Comparison of ENCODE assay signal across 2 cellular contexts in genomic region chrX:153703036-153703370, GRCh38.
TF ChIP-seq lines count a peak whose summit lies in the region.

No MANE protein-coding gene starts in this region.

TF ChIP-seq in HepG2, 621 proteins besides CTCF, POLR2A, EP300 and RAD21:
- 0 out of 2 replicates have a peak, but pooled peaks have one; percentile 44 for TF ChIP-seq RBFOX2 (IDR thresholded peaks at IDR 0.05; ENCODE audit: low read depth, low read length)
- TF ChIP-seq ARNT2 (CRISPR knock-in tag; IDR thresholded peaks at IDR 0.05; ENCODE audit: low read depth): no peak

TF ChIP-seq in SK-N-SH treated with all-trans-retinoic acid at 6 μM for 48 hours, 23 proteins besides CTCF, POLR2A, EP300 and RAD21:
- TF ChIP-seq, protein P1, sequence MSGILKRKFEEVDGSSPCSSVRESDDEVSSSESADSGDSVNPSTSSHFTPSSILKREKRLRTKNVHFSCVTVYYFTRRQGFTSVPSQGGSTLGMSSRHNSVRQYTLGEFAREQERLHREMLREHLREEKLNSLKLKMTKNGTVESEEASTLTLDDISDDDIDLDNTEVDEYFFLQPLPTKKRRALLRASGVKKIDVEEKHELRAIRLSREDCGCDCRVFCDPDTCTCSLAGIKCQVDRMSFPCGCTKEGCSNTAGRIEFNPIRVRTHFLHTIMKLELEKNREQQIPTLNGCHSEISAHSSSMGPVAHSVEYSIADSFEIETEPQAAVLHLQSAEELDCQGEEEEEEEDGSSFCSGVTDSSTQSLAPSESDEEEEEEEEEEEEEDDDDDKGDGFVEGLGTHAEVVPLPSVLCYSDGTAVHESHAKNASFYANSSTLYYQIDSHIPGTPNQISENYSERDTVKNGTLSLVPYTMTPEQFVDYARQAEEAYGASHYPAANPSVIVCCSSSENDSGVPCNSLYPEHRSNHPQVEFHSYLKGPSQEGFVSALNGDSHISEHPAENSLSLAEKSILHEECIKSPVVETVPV (CRISPR knock-in tag; IDR thresholded peaks at IDR 0.05): no peak
- no peak for TF ChIP-seq TSHZ2 (CRISPR knock-in tag; IDR thresholded peaks at IDR 0.05)
- TF ChIP-seq ZNF565 (CRISPR knock-in tag; conservative IDR thresholded peaks at IDR 0.05; ENCODE audit: low read depth): no peak
- TF ChIP-seq ZC3H10 (CRISPR knock-in tag; IDR thresholded peaks at IDR 0.05): no peak
- TF ChIP-seq CSDC2 (CRISPR knock-in tag; IDR thresholded peaks at IDR 0.05): no peak
- TF ChIP-seq ZNF8 (CRISPR knock-in tag; IDR thresholded peaks at IDR 0.05): no peak
- TF ChIP-seq GLIS3 (CRISPR knock-in tag; IDR thresholded peaks at IDR 0.05): no peak
- TF ChIP-seq, protein P2, sequence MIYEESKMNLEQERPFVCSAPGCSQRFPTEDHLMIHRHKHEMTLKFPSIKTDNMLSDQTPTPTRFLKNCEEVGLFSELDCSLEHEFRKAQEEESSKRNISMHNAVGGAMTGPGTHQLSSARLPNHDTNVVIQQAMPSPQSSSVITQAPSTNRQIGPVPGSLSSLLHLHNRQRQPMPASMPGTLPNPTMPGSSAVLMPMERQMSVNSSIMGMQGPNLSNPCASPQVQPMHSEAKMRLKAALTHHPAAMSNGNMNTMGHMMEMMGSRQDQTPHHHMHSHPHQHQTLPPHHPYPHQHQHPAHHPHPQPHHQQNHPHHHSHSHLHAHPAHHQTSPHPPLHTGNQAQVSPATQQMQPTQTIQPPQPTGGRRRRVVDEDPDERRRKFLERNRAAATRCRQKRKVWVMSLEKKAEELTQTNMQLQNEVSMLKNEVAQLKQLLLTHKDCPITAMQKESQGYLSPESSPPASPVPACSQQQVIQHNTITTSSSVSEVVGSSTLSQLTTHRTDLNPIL (CRISPR knock-in tag; IDR thresholded peaks at IDR 0.05; ENCODE audit: low read depth): no peak
